ENCODE assay signal across 8 cellular contexts in the genomic region with DNA sequence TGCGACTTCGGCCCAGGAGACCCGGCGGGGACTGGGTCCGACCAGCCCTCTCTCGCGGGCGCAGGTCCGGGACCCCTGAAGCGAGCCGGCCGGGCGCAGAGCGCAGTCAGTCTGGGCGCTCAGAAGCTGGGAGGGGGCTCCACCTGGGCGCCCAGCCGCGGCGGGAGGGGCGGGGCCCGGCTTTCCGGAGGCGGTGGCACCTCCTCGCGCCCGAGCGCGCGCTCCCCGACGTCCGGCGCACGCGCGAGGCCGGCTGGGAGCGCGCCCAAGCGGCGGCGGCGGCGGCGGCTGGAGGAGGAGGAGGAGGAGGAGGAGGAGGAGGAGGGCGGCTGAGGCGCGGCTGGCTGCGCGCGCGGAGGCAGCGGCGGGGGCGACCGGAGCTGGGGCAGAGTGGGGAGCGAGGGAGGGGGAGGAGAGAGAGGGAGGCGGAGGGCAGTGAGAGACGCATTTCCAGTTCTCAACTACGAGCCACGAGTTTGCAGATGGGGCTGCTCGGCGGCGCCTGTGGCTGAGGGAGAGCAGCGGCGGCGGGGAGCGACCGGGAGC. TPM values are rescaled to one million over a fixed set of nuclear protein-coding genes. Genes with fewer than 3 reads are reported as not detected.
DNase-seq lines count a peak whose midpoint lies in the region; ATAC-seq lines count a peak whose summit lies in the region.

A gene with protein sequence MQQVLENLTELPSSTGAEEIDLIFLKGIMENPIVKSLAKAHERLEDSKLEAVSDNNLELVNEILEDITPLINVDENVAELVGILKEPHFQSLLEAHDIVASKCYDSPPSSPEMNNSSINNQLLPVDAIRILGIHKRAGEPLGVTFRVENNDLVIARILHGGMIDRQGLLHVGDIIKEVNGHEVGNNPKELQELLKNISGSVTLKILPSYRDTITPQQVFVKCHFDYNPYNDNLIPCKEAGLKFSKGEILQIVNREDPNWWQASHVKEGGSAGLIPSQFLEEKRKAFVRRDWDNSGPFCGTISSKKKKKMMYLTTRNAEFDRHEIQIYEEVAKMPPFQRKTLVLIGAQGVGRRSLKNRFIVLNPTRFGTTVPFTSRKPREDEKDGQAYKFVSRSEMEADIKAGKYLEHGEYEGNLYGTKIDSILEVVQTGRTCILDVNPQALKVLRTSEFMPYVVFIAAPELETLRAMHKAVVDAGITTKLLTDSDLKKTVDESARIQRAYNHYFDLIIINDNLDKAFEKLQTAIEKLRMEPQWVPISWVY (plus strand): TSS at position 445 of the 546 bp plus-strand sequence. CDS start 50,216 bp downstream, outside the sequence.

- H3K36me3 Mint-ChIP-seq in activated CD8-positive, alpha-beta T cell treated with anti-CD3 and anti-CD28 coated beads, Interleukin-2, amount 10 ng/mL, durations not matched to agents 7 days and 5 days (ENCODE audit: low read depth), result no peaks in the 10 kb centered on the region
- no peaks in the 10 kb centered on the region for H3K36me3 Mint-ChIP-seq in memory B cell

- peak within 1 kb of the TSS; percentile 92 for H3K4me3 Mint-ChIP-seq in activated CD8-positive, alpha-beta T cell treated with anti-CD3 and anti-CD28 coated beads, Interleukin-2, amount 10 ng/mL, durations not matched to agents 7 days and 5 days
- peak within 1 kb of the TSS; percentile 92 for H3K4me3 Mint-ChIP-seq in memory B cell

- H3K27ac Mint-ChIP-seq in activated CD8-positive, alpha-beta T cell treated with anti-CD3 and anti-CD28 coated beads, Interleukin-2, amount 10 ng/mL, durations not matched to agents 7 days and 5 days, result peak within 1 kb of the TSS; percentile 82
- peak within 1 kb of the TSS; percentile 84 for H3K27ac Mint-ChIP-seq in memory B cell

- peak within 1 kb of the TSS; percentile 78 for H3K4me3 ChIP-seq in effector memory CD4-positive, alpha-beta T cell (ENCODE audit: insufficient read depth, low read depth, low read length, poor library complexity, severe bottlenecking)

- peak within 1 kb of the TSS; percentile 51 for H3K27ac ChIP-seq in effector memory CD4-positive, alpha-beta T cell (ENCODE audit: insufficient read depth, low read length, poor library complexity, severe bottlenecking)

- H3K9me3 Mint-ChIP-seq in activated CD8-positive, alpha-beta T cell treated with anti-CD3 and anti-CD28 coated beads, Interleukin-2, amount 10 ng/mL, durations not matched to agents 7 days and 5 days (ENCODE audit: insufficient read depth), result no peaks in the 10 kb centered on the region
- no peaks in the 10 kb centered on the region for H3K9me3 Mint-ChIP-seq in memory B cell

- no peaks in the 10 kb centered on the region for H3K9me3 ChIP-seq in effector memory CD4-positive, alpha-beta T cell (ENCODE audit: control insufficient read depth, low read length)

- H3K4me1 Mint-ChIP-seq in activated CD8-positive, alpha-beta T cell treated with anti-CD3 and anti-CD28 coated beads, Interleukin-2, amount 10 ng/mL, durations not matched to agents 7 days and 5 days (ENCODE audit: low read depth), result peaks cover 28% of the 10 kb centered on the region
- H3K4me1 Mint-ChIP-seq in memory B cell, result peaks cover 25% of the 10 kb centered on the region

- no peaks in the 10 kb centered on the region for H3K36me3 ChIP-seq in effector memory CD4-positive, alpha-beta T cell (ENCODE audit: control insufficient read depth, insufficient read depth, low read length)

- H3K4me1 ChIP-seq in effector memory CD4-positive, alpha-beta T cell (ENCODE audit: control insufficient read depth, insufficient read depth, low read length, poor library complexity, severe bottlenecking), result peaks cover 7% of the 10 kb centered on the region

- POLR2A ChIA-PET in activated CD8-positive, alpha-beta T cell treated with anti-CD3 and anti-CD28 coated beads, Interleukin-2, amount 10 ng/mL, durations not matched to agents 7 days and 5 days (lab: Charles Lee), result interaction anchor here (0.7 to 1.1 kb wide), 2 partner anchors 18 to 1042 kb away, joined by 3 read pairs; no protein-coding TSS in a partner anchor

- peaks cover 44% of the 10 kb centered on the region for H3K27me3 Mint-ChIP-seq in activated CD8-positive, alpha-beta T cell treated with anti-CD3 and anti-CD28 coated beads, Interleukin-2, amount 10 ng/mL, durations not matched to agents 7 days and 5 days (ENCODE audit: low read depth)
- H3K27me3 Mint-ChIP-seq in memory B cell, result no peaks in the 10 kb centered on the region

- CTCF ChIA-PET in activated CD8-positive, alpha-beta T cell treated with anti-CD3 and anti-CD28 coated beads, Interleukin-2, amount 10 ng/mL, durations not matched to agents 7 days and 5 days (lab: Charles Lee), result interaction anchor here (5.5 to 5.8 kb wide), 2 partner anchors 15 to 92 kb away, joined by 32 to 44 read pairs; no protein-coding TSS in a partner anchor

- no peaks in the 10 kb centered on the region for H3K27me3 ChIP-seq in effector memory CD4-positive, alpha-beta T cell (replicated peaks; ENCODE audit: control insufficient read depth, insufficient read depth, low read length, poor library complexity, severe bottlenecking)

- ATAC-seq in GM19035 (IDR thresholded peaks at IDR 0.05; ENCODE audit: unreplicated experiment), result peak; percentile 57
- ATAC-seq in HG03280 (IDR thresholded peaks at IDR 0.05; ENCODE audit: unreplicated experiment), result peak; percentile 61
- peak; percentile 78 for ATAC-seq in activated CD8-positive, alpha-beta T cell treated with anti-CD3 and anti-CD28 coated beads, Interleukin-2, amount 10 ng/mL, durations not matched to agents 7 days and 5 days
- ATAC-seq in memory B cell (ENCODE audit: low read depth), result peak; percentile 72

- DNase-seq in AG20443 (ENCODE audit: low spot score) (peak; percentile 96), NCI-H526 treated with DMSO at 0.1 percent for 48 hours (lab: John Stamatoyannopoulos, UW) (peak; percentile 78), memory B cell (ENCODE audit: low spot score in 2 of 2) (peak; percentile 80 to 81)
- peak; percentile 82 for DNase-seq in activated CD8-positive, alpha-beta T cell treated with anti-CD3 and anti-CD28 coated beads, Interleukin-2, amount 10 ng/mL, durations not matched to agents 7 days and 5 days
- peak; percentile 71 for DNase-seq in effector memory CD4-positive, alpha-beta T cell
- DNase-seq in stimulated activated CD8-positive, alpha-beta memory T cell treated with anti-CD3 and anti-CD28 coated beads, Interleukin-12 subunit alpha, Interleukin-12 subunit beta, amount 100 ng/mL, for 24 hours (ENCODE audit: extremely low read depth), result peak; percentile 32

RNA-seq across cellular contexts. Expression of the gene that starts here (rescaled TPM):
- 10 to 100 TPM; 13.5 to 20.7 TPM for total RNA-seq in activated CD8-positive, alpha-beta T cell treated with anti-CD3 and anti-CD28 coated beads, Interleukin-2, amount 10 ng/mL, durations not matched to agents 7 days and 5 days

Comparison
In these comparisons a context has a peak if more than half of its experiments do, and no peak if none do; other contexts are left out.
1. Peak in every context shown above with its lines: DNase-seq, ATAC-seq, H3K4me3 ChIP-seq and H3K27ac ChIP-seq.
2. DNase-seq: peak in every context shown above with its lines; median percentile 96 in AG20443; 82 in activated CD8-positive, alpha-beta T cell treated with anti-CD3 and anti-CD28 coated beads, Interleukin-2, amount 10 ng/mL, durations not matched to agents 7 days and 5 days; 80 in memory B cell; 78 in NCI-H526 treated with DMSO at 0.1 percent for 48 hours; 71 in effector memory CD4-positive, alpha-beta T cell; 32 in stimulated activated CD8-positive, alpha-beta memory T cell treated with anti-CD3 and anti-CD28 coated beads, Interleukin-12 subunit alpha, Interleukin-12 subunit beta, amount 100 ng/mL, for 24 hours.